ENCODE assay signal across 21 cellular contexts in genomic region chr19:18059902-18060301, GRCh38. TPM values are rescaled to one million over a fixed set of nuclear protein-coding genes. Genes with fewer than 3 reads are reported as not detected.
A peak's percentile ranks its signal among the peaks of the same experiment; 100 is the strongest.
DNase-seq lines count a peak whose midpoint lies in the region; ATAC-seq, FAIRE-seq and TF ChIP-seq lines count a peak whose summit lies in the region.
"Had no signal": no experiment of that assay in that cellular context is flagged by ENCODE, and none has a peak within 500 bp of the region (broad histone marks: within the 10 kb centered on the region; RNA-seq: fewer than 3 reads in every experiment).

No MANE protein-coding gene starts in this region.

- FAIRE-seq in K562 (lab: Jason Lieb, UNC), result no peak
- FAIRE-seq: GM12892, GM18507 had no signal

- in situ Hi-C loops in K562 (cut with MboI), result loop anchor here (5.0 kb wide), 1 partner anchor 123 kb away; no protein-coding TSS in a partner anchor

- no peak overlapping the region for H3K4me3 ChIP-seq in HEK293 (ENCODE audit: low read depth, low read length)
- H3K4me3 ChIP-seq in K562, result no peak overlapping the region
- H3K4me3 ChIP-seq: BLaER1 treated with 17β-estradiol and CSF1 and Interleukin-3, amounts not matched to agents 10 nM and 100 nM had no signal

- H3K36me3 ChIP-seq in HEK293 (ENCODE audit: control insufficient read depth in 2 of 2, insufficient read depth in 1 of 2, low read length in 2 of 2), result no peaks in the 10 kb centered on the region
- H3K36me3 ChIP-seq in K562 (ENCODE audit: control insufficient read depth, insufficient read depth, low read length), result no peaks in the 10 kb centered on the region
- H3K36me3 ChIP-seq: BLaER1 treated with 17β-estradiol and CSF1 and Interleukin-3, amounts not matched to agents 10 nM and 100 nM had no signal

- no peaks in the 10 kb centered on the region for H3K9me3 ChIP-seq in HEK293 (ENCODE audit: control insufficient read depth, insufficient read depth, low read depth, low read length)
- no peaks in the 10 kb centered on the region; the same call in 1 of the 2 replicates for H3K9me3 ChIP-seq in K562 (replicated peaks; ENCODE audit: control insufficient read depth, insufficient read depth, low read depth, low read length)
- H3K9me3 ChIP-seq: BLaER1 treated with 17β-estradiol and CSF1 and Interleukin-3, amounts not matched to agents 10 nM and 100 nM had no signal

- H3K9me1 ChIP-seq in K562 (ENCODE audit: control insufficient read depth, insufficient read depth, low read length), result no peaks in the 10 kb centered on the region

- CTCF ChIA-PET in HEK293 (lab: Yijun Ruan, JAX), result interaction anchor here (0.5 to 8.1 kb wide), 8 partner anchors 34 to 200 kb away, joined by 3 to 101 read pairs (median 4); partner anchors contain the start of genes ARRDC2 and RPL18A
- CTCF ChIA-PET in K562 (lab: Yijun Ruan, JAX; ENCODE audit: low intra/inter-chr PET ratio), result interaction anchor here (0.5 to 4.4 kb wide), 2 partner anchors 52 to 281 kb away, joined by 3 to 59 read pairs; partner anchors contain the start of gene ARRDC2

- WGBS in K562 (ENCODE audit: insufficient coverage, low coverage, missing lambda C conversion rate), result 22% methylated on average over 5 of the region's 5 CpGs

- no peak overlapping the region for H3K4me3 Mint-ChIP-seq in stimulated activated effector memory CD8-positive, alpha-beta T cell treated with anti-CD3 and anti-CD28 coated beads, Interleukin-12 subunit alpha, Interleukin-12 subunit beta, amount 100 ng/mL, for 72 hours
- no peak overlapping the region for H3K4me3 Mint-ChIP-seq in natural killer cell
- H3K4me3 Mint-ChIP-seq: CD8-positive, alpha-beta T cell had no signal

- no peaks in the 10 kb centered on the region for H3K9me3 Mint-ChIP-seq in stimulated activated effector memory CD8-positive, alpha-beta T cell treated with anti-CD3 and anti-CD28 coated beads, Interleukin-12 subunit alpha, Interleukin-12 subunit beta, amount 100 ng/mL, for 72 hours
- H3K9me3 Mint-ChIP-seq in natural killer cell, result no peaks in the 10 kb centered on the region
- H3K9me3 Mint-ChIP-seq: CD8-positive, alpha-beta T cell had no signal

- ATAC-seq in K562 (no peak), natural killer cell (no peak), GM18909 (IDR thresholded peaks at IDR 0.05; ENCODE audit: poor library complexity, unreplicated experiment) (no peak)
- no peak for ATAC-seq in stimulated activated effector memory CD8-positive, alpha-beta T cell treated with anti-CD3 and anti-CD28 coated beads, Interleukin-12 subunit alpha, Interleukin-12 subunit beta, amount 100 ng/mL, for 72 hours
- ATAC-seq: CD8-positive, alpha-beta T cell; HCT116 had no signal

- DNase-seq in DMS 273 (lab: John Stamatoyannopoulos, UW; ENCODE audit: unreplicated experiment) (peak; percentile 46), DMS 273 treated with DMSO at 0.1 percent for 48 hours (lab: John Stamatoyannopoulos, UW) (no peak), K562 (ENCODE audit: extremely low read depth in 1 of 4, low spot score in 3 of 4) (no peak), islet precursor cell (no peak), natural killer cell (no peak)
- DNase-seq in stimulated activated effector memory CD8-positive, alpha-beta T cell treated with anti-CD3 and anti-CD28 coated beads, Interleukin-12 subunit alpha, Interleukin-12 subunit beta, amount 100 ng/mL, for 72 hours (ENCODE audit: low spot score in 2 of 2), result no peak
- DNase-seq: Calu3; CD8-positive, alpha-beta T cell; DMS153; DMS79; GDM1; GOT3 had no signal

- H3K27me3 Mint-ChIP-seq in natural killer cell (ENCODE audit: low read depth in 2 of 2), result no peaks in the 10 kb centered on the region

- H3K4me2 ChIP-seq in K562 (ENCODE audit: insufficient read depth, low read length), result no peak overlapping the region

- no peak for TF ChIP-seq POLR2A in K562 (conservative IDR thresholded peaks at IDR 0.05)

- no TSS peak for BruUV-seq in K562 (replicated peaks; lab: Mats Ljungman, UMichigan)

- H4K20me1 ChIP-seq in K562 (replicated peaks; ENCODE audit: control insufficient read depth, insufficient read depth, low read length), result no peaks in the 10 kb centered on the region
- H4K20me1 ChIP-seq: BLaER1 treated with 17β-estradiol and CSF1 and Interleukin-3, amounts not matched to agents 10 nM and 100 nM had no signal

- H2AFZ ChIP-seq in K562 (ENCODE audit: low read depth, low read length), result no peak overlapping the region

- POLR2A ChIA-PET in HEK293 (lab: Yijun Ruan, JAX), result interaction anchor here (0.8 to 1.3 kb wide), 3 partner anchors 9 to 222 kb away, joined by 3 to 4 read pairs (median 3); partner anchors contain the start of gene JUND
- POLR2A ChIA-PET in K562 (lab: Yijun Ruan, JAX), result interaction anchor here (0.6 kb wide), 2 partner anchors 17 to 154 kb away, joined by 3 to 4 read pairs; no protein-coding TSS in a partner anchor

- no peak for TF ChIP-seq RAD21 in K562 (CRISPR knock-in tag; conservative IDR thresholded peaks at IDR 0.05 in 1 of 2, IDR thresholded peaks at IDR 0.05 in 1 of 2)

- H3K9ac ChIP-seq in K562 (ENCODE audit: insufficient read depth in 1 of 2, low read depth in 2 of 2, low read length in 2 of 2), result peak overlapping the region in 1 of 2 experiments; percentile 56; a peak in 1 of 4 replicates
- H3K9ac ChIP-seq: BLaER1 treated with 17β-estradiol and CSF1 and Interleukin-3, amounts not matched to agents 10 nM and 100 nM had no signal

- no peaks in the 10 kb centered on the region for H3K79me2 ChIP-seq in K562 (ENCODE audit: control insufficient read depth, insufficient read depth, low read length)

- H3K27ac ChIP-seq in HEK293 (ENCODE audit: extremely low read depth, low read depth, low read length), result no peak overlapping the region
- no peak overlapping the region for H3K27ac ChIP-seq in K562 (ENCODE audit: extremely low read depth, low read depth, low read length)
- H3K27ac ChIP-seq: 22Rv1; BLaER1 treated with 17β-estradiol and CSF1 and Interleukin-3, amounts not matched to agents 10 nM and 100 nM had no signal

- TF ChIP-seq EP300 in K562 (IDR thresholded peaks at IDR 0.05; ENCODE audit: low read length), result no peak

- H3K4me1 Mint-ChIP-seq in stimulated activated effector memory CD8-positive, alpha-beta T cell treated with anti-CD3 and anti-CD28 coated beads, Interleukin-12 subunit alpha, Interleukin-12 subunit beta, amount 100 ng/mL, for 72 hours, result peaks cover 17% of the 10 kb centered on the region
- H3K4me1 Mint-ChIP-seq in natural killer cell, result peaks cover 9 to 11% of the 10 kb centered on the region in 2 donors

- H3K27me3 ChIP-seq in K562 (ENCODE audit: control insufficient read depth in 2 of 2, insufficient read depth in 2 of 2, low read length in 2 of 2), result no peaks in the 10 kb centered on the region
- H3K27me3 ChIP-seq: BLaER1 treated with 17β-estradiol and CSF1 and Interleukin-3, amounts not matched to agents 10 nM and 100 nM had no signal

- peaks cover 63% of the 10 kb centered on the region for H3K36me3 Mint-ChIP-seq in stimulated activated effector memory CD8-positive, alpha-beta T cell treated with anti-CD3 and anti-CD28 coated beads, Interleukin-12 subunit alpha, Interleukin-12 subunit beta, amount 100 ng/mL, for 72 hours
- H3K36me3 Mint-ChIP-seq in natural killer cell, result no peaks in the 10 kb centered on the region

- no peak for TF ChIP-seq CTCF in HEK293 (tag by site-specific recombination; IDR thresholded peaks at IDR 0.05)
- TF ChIP-seq CTCF in K562 (IDR thresholded peaks at IDR 0.05 in 2 of 3, conservative IDR thresholded peaks at IDR 0.05 in 1 of 3; ENCODE audit: insufficient read depth in 2 of 3, low read depth in 1 of 3, low read length in 3 of 3), result no peak
- no peak for TF ChIP-seq CTCF in natural killer cell (IDR thresholded peaks at IDR 0.05)

- intact Hi-C loops in K562 (cut with micrococcal nuclease) (loop anchor here (5.0 to 10.0 kb wide), 4 partner anchors 95 to 352 kb away; partner anchors contain the start of gene PIK3R2), natural killer cell (cut with micrococcal nuclease) (no loop called here)

- H3K27ac Mint-ChIP-seq in stimulated activated effector memory CD8-positive, alpha-beta T cell treated with anti-CD3 and anti-CD28 coated beads, Interleukin-12 subunit alpha, Interleukin-12 subunit beta, amount 100 ng/mL, for 72 hours, result peak overlapping the region; percentile 29
- no peak overlapping the region for H3K27ac Mint-ChIP-seq in natural killer cell
- H3K27ac Mint-ChIP-seq: CD8-positive, alpha-beta T cell had no signal

- H3K4me1 ChIP-seq in HEK293 (ENCODE audit: control insufficient read depth, insufficient read depth, low read length) (no peaks in the 10 kb centered on the region), K562 (replicated peaks in 1 of 2; ENCODE audit: control insufficient read depth in 2 of 2, insufficient read depth in 2 of 2, low read length in 2 of 2) (peaks cover 4 to 27% of the 10 kb centered on the region in 2 experiments; a peak in 4 of 5 replicates)

RNA-seq across cellular contexts. Expression of gene IL12RB1, which starts 26.8 kb away (rescaled TPM):
- not detected in 2 replicates for total RNA-seq in K562 (2011; cell fraction: chromatin; rRNA removed; ENCODE audit: low replicate concordance)
- total RNA-seq in K562 (2011; cell fraction: nucleolus; rRNA removed), result not detected in 2 replicates
- not detected in 2 replicates for total RNA-seq in K562 (2011; cell fraction: nucleoplasm; rRNA removed)
- total RNA-seq in K562 (2014; rRNA removed), result not detected in 2 replicates
- not detected in 2 replicates for total RNA-seq in K562 (2014; rRNA removed; fragmentation: Illumina TruSeq; extraction: Trizol)
- not detected in 2 replicates for total RNA-seq in K562 (2015; rRNA removed; fragmentation: Illumina TruSeq; extraction: Trizol)
- total RNA-seq in K562 (2021), result 0.07 and 0.09 TPM in 2 replicates
- polyA plus RNA-seq in K562 (2011; rRNA removed), result 0.07 TPM in 1 of 2 replicates, not detected in the other
- 0.30 TPM in 1 of 2 replicates, not detected in the other for polyA plus RNA-seq in K562 (2011; cell fraction: cytosol; rRNA removed)
- 0.09 TPM in 1 of 2 replicates, not detected in the other for polyA plus RNA-seq in K562 (2011; cell fraction: nucleus; rRNA removed)
- 0.09 and 0.10 TPM in 2 replicates for polyA plus RNA-seq in K562 (2012)
- not detected in 2 replicates for polyA plus RNA-seq in K562 (2014; fragmentation: Illumina TruSeq; extraction: Trizol)
- polyA plus RNA-seq in K562 (2014; fragmentation: Nextera tagmentation; extraction: Ambion mirVana), result under 1 TPM in 1 of 2 experiments, not detected in 1; 0.04 TPM
- 0.05 TPM in 1 of 2 replicates, not detected in the other for polyA plus RNA-seq in K562 (2014; rRNA removed)
- not detected in 2 replicates for polyA minus RNA-seq in K562 (2011; rRNA and poly(A)+ RNA removed)
- not detected in 2 replicates for polyA minus RNA-seq in K562 (2011; cell fraction: cytosol; rRNA and poly(A)+ RNA removed)
- not detected in 2 replicates for polyA minus RNA-seq in K562 (2011; cell fraction: nucleus; rRNA and poly(A)+ RNA removed)
- 100 to 1,000 TPM in 1 of 3 donors, 10 to 100 TPM in 2; 90.1 to 105 (median 95.7) TPM for total RNA-seq in natural killer cell
- total RNA-seq: A673, Calu3, H7 had no signal

RNA-seq across cellular contexts. Expression of gene MAST3, which starts 37.7 kb away (rescaled TPM):
- 13.6 and 45.1 TPM in 2 replicates for total RNA-seq in K562 (2011; cell fraction: chromatin; rRNA removed; ENCODE audit: low replicate concordance)
- total RNA-seq in K562 (2011; cell fraction: nucleolus; rRNA removed), result 19.7 and 22.0 TPM in 2 replicates
- 15.4 and 16.2 TPM in 2 replicates for total RNA-seq in K562 (2011; cell fraction: nucleoplasm; rRNA removed)
- total RNA-seq in K562 (2014; rRNA removed), result 2.4 and 3.4 TPM in 2 replicates
- total RNA-seq in K562 (2014; rRNA removed; fragmentation: Illumina TruSeq; extraction: Trizol), result 0.99 and 1.3 TPM in 2 replicates
- total RNA-seq in K562 (2015; rRNA removed; fragmentation: Illumina TruSeq; extraction: Trizol), result 1.7 and 2.0 TPM in 2 replicates
- total RNA-seq in K562 (2021), result 9.9 and 11.8 TPM in 2 replicates
- polyA plus RNA-seq in K562 (2011; rRNA removed), result 1.5 and 2.9 TPM in 2 replicates
- polyA plus RNA-seq in K562 (2011; cell fraction: cytosol; rRNA removed), result 1.7 and 2.2 TPM in 2 replicates
- polyA plus RNA-seq in K562 (2011; cell fraction: nucleus; rRNA removed), result 8.8 and 12.1 TPM in 2 replicates
- 4.2 and 5.1 TPM in 2 replicates for polyA plus RNA-seq in K562 (2012)
- 3.4 and 4.2 TPM in 2 replicates for polyA plus RNA-seq in K562 (2014; fragmentation: Illumina TruSeq; extraction: Trizol)
- polyA plus RNA-seq in K562 (2014; fragmentation: Nextera tagmentation; extraction: Ambion mirVana), result 1 to 10 TPM in 1 of 2 experiments, under 1 TPM in 1; 0.94 to 2.5 TPM
- 3.4 and 3.7 TPM in 2 replicates for polyA plus RNA-seq in K562 (2014; rRNA removed)
- 2.1 and 2.3 TPM in 2 replicates for polyA minus RNA-seq in K562 (2011; rRNA and poly(A)+ RNA removed)
- polyA minus RNA-seq in K562 (2011; cell fraction: cytosol; rRNA and poly(A)+ RNA removed), result 5.7 and 6.8 TPM in 2 replicates
- polyA minus RNA-seq in K562 (2011; cell fraction: nucleus; rRNA and poly(A)+ RNA removed), result 6.5 and 6.8 TPM in 2 replicates
- total RNA-seq in natural killer cell, result 100 to 1,000 TPM in 2 of 3 donors, 10 to 100 TPM in 1; 84.5 to 101 (median 101) TPM

RNA-seq across cellular contexts. Expression of gene ARRDC2, which starts 51.9 kb away (rescaled TPM):
- 23.6 and 51.1 TPM in 2 replicates for total RNA-seq in K562 (2011; cell fraction: chromatin; rRNA removed; ENCODE audit: low replicate concordance)
- total RNA-seq in K562 (2011; cell fraction: nucleolus; rRNA removed), result 35.1 and 37.9 TPM in 2 replicates
- 17.8 and 21.5 TPM in 2 replicates for total RNA-seq in K562 (2011; cell fraction: nucleoplasm; rRNA removed)
- total RNA-seq in K562 (2014; rRNA removed), result 25.6 and 25.9 TPM in 2 replicates
- 12.2 and 13.1 TPM in 2 replicates for total RNA-seq in K562 (2014; rRNA removed; fragmentation: Illumina TruSeq; extraction: Trizol)
- 16.0 and 16.1 TPM in 2 replicates for total RNA-seq in K562 (2015; rRNA removed; fragmentation: Illumina TruSeq; extraction: Trizol)
- total RNA-seq in K562 (2021), result 23.3 and 27.4 TPM in 2 replicates
- 11.5 and 15.2 TPM in 2 replicates for polyA plus RNA-seq in K562 (2011; rRNA removed)
- polyA plus RNA-seq in K562 (2011; cell fraction: cytosol; rRNA removed), result 9.5 and 28.8 TPM in 2 replicates
- polyA plus RNA-seq in K562 (2011; cell fraction: nucleus; rRNA removed), result 18.6 and 37.6 TPM in 2 replicates
- 13.2 and 16.4 TPM in 2 replicates for polyA plus RNA-seq in K562 (2012)
- 12.7 and 15.6 TPM in 2 replicates for polyA plus RNA-seq in K562 (2014; fragmentation: Illumina TruSeq; extraction: Trizol)
- polyA plus RNA-seq in K562 (2014; fragmentation: Nextera tagmentation; extraction: Ambion mirVana), result 1 to 10 TPM; 1.9 to 2.7 TPM
- polyA plus RNA-seq in K562 (2014; rRNA removed), result 25.7 and 25.8 TPM in 2 replicates
- 4.2 and 6.4 TPM in 2 replicates for polyA minus RNA-seq in K562 (2011; rRNA and poly(A)+ RNA removed)
- polyA minus RNA-seq in K562 (2011; cell fraction: cytosol; rRNA and poly(A)+ RNA removed), result 10.2 and 11.2 TPM in 2 replicates
- polyA minus RNA-seq in K562 (2011; cell fraction: nucleus; rRNA and poly(A)+ RNA removed), result 10.5 and 11.0 TPM in 2 replicates
- 100 to 1,000 TPM; 110 to 131 (median 121) TPM for total RNA-seq in natural killer cell

Comparison
In these comparisons a context has a peak if more than half of its experiments do, and no peak if none do; other contexts are left out.
1. RNA of gene IL12RB1, which starts 26.8 kb away (total RNA-seq): 90.1 to 105 TPM in natural killer cell; 0.07 to 0.09 TPM in K562; every median in the first group is over 10 times any median in the second.